ENCODE assay signal across 24 cellular contexts in the genomic region with DNA sequence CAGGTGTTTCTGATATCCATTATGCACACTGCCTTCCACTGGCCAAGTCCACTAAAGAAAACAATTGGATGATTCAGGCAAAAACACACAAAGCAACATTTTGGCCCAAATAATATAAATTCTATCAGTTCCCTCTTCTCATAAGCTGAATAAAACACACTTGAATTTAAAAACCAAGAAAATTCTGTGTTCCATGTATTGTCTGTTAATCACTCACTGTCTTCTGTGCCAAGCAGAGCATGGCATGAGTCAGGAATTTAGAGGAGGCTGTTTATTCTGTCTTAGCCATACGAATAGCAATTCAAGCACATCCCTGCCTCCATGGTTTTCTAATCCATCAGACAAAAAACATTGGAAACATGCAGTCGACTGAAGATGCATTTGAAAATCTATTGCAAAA.
DNase-seq lines count a peak whose midpoint lies in the region.
"Had no signal": no experiment of that assay in that cellular context is flagged by ENCODE, and none has a peak within 500 bp of the region (broad histone marks: within the 10 kb centered on the region; RNA-seq: fewer than 3 reads in every experiment).

No MANE protein-coding gene starts in this region.

- DNase-seq in DMS79 treated with DMSO at 0.1 percent for 48 hours (lab: John Stamatoyannopoulos, UW) (peak; percentile 34), DMS79 (lab: John Stamatoyannopoulos, UW) (no peak), medulla oblongata (ENCODE audit: extremely low spot score) (peak; percentile 55), NCI-H2029 treated with DMSO at 0.1 percent for 48 hours (lab: John Stamatoyannopoulos, UW) (no peak), EL (no peak), SIG-M5 treated with dmso at 0.1 percent for 504 hours (lab: John Stamatoyannopoulos, UW; ENCODE audit: unreplicated experiment) (no peak)
- no peak for DNase-seq in stimulated activated naive CD4-positive, alpha-beta T cell treated with Interleukin-2 at 50 U/mL for 16 hours (lab: John Stamatoyannopoulos, UW)
- DNase-seq: activated CD4-positive, alpha-beta memory T cell treated with anti-CD3 and anti-CD28 coated beads for 36 hours; activated CD8-positive, alpha-beta memory T cell treated with anti-CD3 and anti-CD28 coated beads, Interleukin-2, amount 50 U/mL, for 4 hours; activated naive CD4-positive, alpha-beta T cell treated with anti-CD3 and anti-CD28 coated beads, Interleukin-2, amount 10 ng/mL, durations not matched to agents 7 days and 5 days; aorta; CD4-positive, alpha-beta T cell; central memory CD4-positive, alpha-beta T cell; DMS 273 treated with DMSO at 0.1 percent for 48 hours; lower lobe of right lung; mucosa of descending colon; NCI-H1105; NCI-H1930; NCI-H69; ovary; right cardiac atrium; spleen had no signal

- peak overlapping the region; percentile 7 for H3K27ac ChIP-seq in cingulate gyrus (ENCODE audit: low read depth, low read length)
- H3K27ac ChIP-seq: 22Rv1, lower lobe of right lung, ovary, spleen had no signal

Comparison
In these comparisons a context has a peak if more than half of its experiments do, and no peak if none do; other contexts are left out.
1. DNase-seq: peak in DMS79 treated with DMSO at 0.1 percent for 48 hours (single experiment) and medulla oblongata (single experiment); none in DMS79 (single experiment), stimulated activated naive CD4-positive, alpha-beta T cell treated with Interleukin-2 at 50 U/mL for 16 hours (single experiment), NCI-H2029 treated with DMSO at 0.1 percent for 48 hours (single experiment), EL (single experiment) and SIG-M5 treated with dmso at 0.1 percent for 504 hours (single experiment).